In genomic region chr16:24322106-24322505, GRCh38 we compare ENCODE assay signal across 37 cellular contexts.
"Had no signal": no experiment of that assay in that cellular context is flagged by ENCODE, and none has a peak within 500 bp of the region (broad histone marks: within the 10 kb centered on the region; RNA-seq: fewer than 3 reads in every experiment).

No MANE protein-coding gene starts in this region.

- ATAC-seq: activated CD8-positive, alpha-beta T cell treated with anti-CD3 and anti-CD28 coated beads for 36 hours; activated naive CD4-positive, alpha-beta T cell treated with anti-CD3 and anti-CD28 coated beads, Interleukin-2, amount 50 U/mL, for 72 hours; activated T-cell treated with anti-CD3 and anti-CD28 coated beads, Interleukin-2, amount 50 U/mL, for 4 hours; activated T-cell treated with anti-CD3 and anti-CD28 coated beads, Interleukin-2, amount 50 U/mL, for 72 hours; activated T-helper 17 cell treated with anti-CD3 and anti-CD28 coated beads, Interleukin-2, amount 50 U/mL, for 72 hours; body of pancreas had no signal

- H3K4me1 ChIP-seq: adrenal gland, body of pancreas had no signal

- H3K4me3 Mint-ChIP-seq: activated B cell treated with CpG ODN at 0.5 μM for 24 hours; activated CD4-positive, alpha-beta memory T cell treated with anti-CD3 and anti-CD28 coated beads for 36 hours; activated CD4-positive, alpha-beta T cell treated with anti-CD3 and anti-CD28 coated beads, Interleukin-2, amount 10 ng/mL, durations not matched to agents 24 days and 14 days; activated CD8-positive, alpha-beta T cell treated with anti-CD3 and anti-CD28 coated beads for 36 hours; activated naive CD4-positive, alpha-beta T cell treated with anti-CD3 and anti-CD28 coated beads for 36 hours; activated naive CD8-positive, alpha-beta T cell treated with anti-CD3 and anti-CD28 coated beads for 36 hours; activated T-cell treated with anti-CD3 and anti-CD28 coated beads, Interleukin-2, amount 50 U/mL, for 4 hours; activated T-cell treated with anti-CD3 and anti-CD28 coated beads, Interleukin-2, amount 50 U/mL, for 72 hours; activated T-helper 1 cell treated with anti-CD3 and anti-CD28 coated beads, Interleukin-12 subunit alpha, Interleukin-12 subunit beta, Interleukin-2, Interleukin-4 antibody, amounts not matched to agents 30 ng/mL and 10 ng/mL and 1 ng/mL, durations not matched to agents 14 hours and 24 hours and 36 hours; activated T-helper 17 cell treated with anti-CD3 and anti-CD28 coated beads, Interleukin-2, amount 50 U/mL, for 72 hours; central memory CD8-positive, alpha-beta T cell; T-helper 1 cell treated with Interleukin-12 subunit alpha and Interleukin-12 subunit beta and Interleukin-4 antibody, amounts not matched to agents 30 μg/mL and 1 μg/mL, for 36 hours; T-helper 2 cell treated with Interferon-gamma antibody and Interleukin-4, amounts not matched to agents 5 μg/mL and 100 μg/mL, for 36 hours had no signal

- H3K27ac ChIP-seq: adrenal gland, body of pancreas, cardiac muscle cell, VCaP had no signal

- H3K36me3 Mint-ChIP-seq: activated CD4-positive, alpha-beta memory T cell treated with anti-CD3 and anti-CD28 coated beads for 36 hours; activated naive CD4-positive, alpha-beta T cell treated with anti-CD3 and anti-CD28 coated beads, Interleukin-2, amount 50 U/mL, for 72 hours; activated naive CD8-positive, alpha-beta T cell treated with anti-CD3 and anti-CD28 coated beads for 36 hours had no signal

- DNase-seq: activated B cell treated with CpG ODN at 0.5 μM for 24 hours; activated CD4-positive, alpha-beta memory T cell treated with anti-CD3 and anti-CD28 coated beads for 36 hours; activated CD4-positive, alpha-beta T cell treated with anti-CD3 and anti-CD28 coated beads for 4 hours; activated CD4-positive, alpha-beta T cell treated with anti-CD3 and anti-CD28 coated beads, Interleukin-2, amount 10 ng/mL, durations not matched to agents 24 days and 14 days; activated CD4-positive, alpha-beta T cell treated with anti-CD3 and anti-CD28 coated beads, Interleukin-2, amount 50 U/mL, for 1 hour; activated CD4-positive, alpha-beta T cell treated with anti-CD3 and anti-CD28 coated beads, Interleukin-2, amount 50 U/mL, for 4 hours; activated CD4-positive, CD25-positive, alpha-beta regulatory T cell treated with anti-CD3 and anti-CD28 coated beads, Interleukin-2, amount 50 U/mL, for 72 hours; activated CD8-positive, alpha-beta memory T cell treated with anti-CD3 and anti-CD28 coated beads, Interleukin-2, amount 50 U/mL, for 4 hours; activated CD8-positive, alpha-beta T cell treated with anti-CD3 and anti-CD28 coated beads for 36 hours; activated effector memory CD4-positive, alpha-beta T cell treated with anti-CD3 and anti-CD28 coated beads, Interleukin-2, amount 50 U/mL, for 16 hours; activated gamma-delta T cell treated with Interleukin-2 at 50 U/mL for 16 hours; activated naive CD4-positive, alpha-beta T cell; activated naive CD4-positive, alpha-beta T cell treated with anti-CD3 and anti-CD28 coated beads for 36 hours; activated naive CD4-positive, alpha-beta T cell treated with anti-CD3 and anti-CD28 coated beads, Interleukin-2, amount 50 U/mL, for 16 hours; activated naive CD8-positive, alpha-beta T cell treated with anti-CD3 and anti-CD28 coated beads for 36 hours; activated T-cell treated with anti-CD3 and anti-CD28 coated beads for 4 hours; activated T-cell treated with anti-CD3 and anti-CD28 coated beads, Interleukin-2, amount 50 U/mL, for 1 hour; activated T-cell treated with anti-CD3 and anti-CD28 coated beads, Interleukin-2, amount 50 U/mL, for 4 hours; activated T-cell treated with anti-CD3 and anti-CD28 coated beads, Interleukin-2, amount 50 U/mL, for 72 hours; adrenal gland; amniotic stem cell; body of pancreas; caudate nucleus; T-helper 1 cell; T-helper 2 cell; T-helper 9 cell had no signal

- H3K27me3 ChIP-seq: adrenal gland, body of pancreas, cardiac muscle cell had no signal

- H3K27ac Mint-ChIP-seq: activated B cell treated with CpG ODN at 0.5 μM for 24 hours; activated CD4-positive, alpha-beta memory T cell treated with anti-CD3 and anti-CD28 coated beads for 36 hours; activated CD4-positive, alpha-beta T cell treated with anti-CD3 and anti-CD28 coated beads, Interleukin-2, amount 10 ng/mL, durations not matched to agents 24 days and 14 days; activated CD8-positive, alpha-beta T cell treated with anti-CD3 and anti-CD28 coated beads for 36 hours; activated naive CD4-positive, alpha-beta T cell treated with anti-CD3 and anti-CD28 coated beads for 36 hours; activated naive CD4-positive, alpha-beta T cell treated with anti-CD3 and anti-CD28 coated beads, Interleukin-2, amount 50 U/mL, for 72 hours; activated naive CD8-positive, alpha-beta T cell treated with anti-CD3 and anti-CD28 coated beads for 36 hours; activated T-cell treated with anti-CD3 and anti-CD28 coated beads, Interleukin-2, amount 50 U/mL, for 72 hours; activated T-helper 1 cell treated with anti-CD3 and anti-CD28 coated beads, Interleukin-12 subunit alpha, Interleukin-12 subunit beta, Interleukin-2, Interleukin-4 antibody, amounts not matched to agents 30 ng/mL and 10 ng/mL and 1 ng/mL, durations not matched to agents 14 hours and 24 hours and 36 hours; activated T-helper 17 cell treated with anti-CD3 and anti-CD28 coated beads, Interleukin-2, amount 50 U/mL, for 72 hours; T-helper 1 cell treated with Interleukin-12 subunit alpha and Interleukin-12 subunit beta and Interleukin-4 antibody, amounts not matched to agents 30 μg/mL and 1 μg/mL, for 36 hours; T-helper 2 cell treated with Interferon-gamma antibody and Interleukin-4, amounts not matched to agents 5 μg/mL and 100 μg/mL, for 36 hours had no signal

- H3K36me3 ChIP-seq: adrenal gland, cardiac muscle cell had no signal

- H3K4me1 Mint-ChIP-seq: activated B cell treated with CpG ODN at 0.5 μM for 24 hours; activated CD4-positive, alpha-beta T cell treated with anti-CD3 and anti-CD28 coated beads, Interleukin-2, amount 10 ng/mL, durations not matched to agents 24 days and 14 days; activated naive CD8-positive, alpha-beta T cell treated with anti-CD3 and anti-CD28 coated beads for 36 hours; activated T-helper 17 cell treated with anti-CD3 and anti-CD28 coated beads, Interleukin-2, amount 50 U/mL, for 72 hours; central memory CD8-positive, alpha-beta T cell had no signal

- FAIRE-seq: astrocyte, bronchial epithelial cell, TTC549 had no signal

- H3K9me3 Mint-ChIP-seq: activated B cell treated with CpG ODN at 0.5 μM for 24 hours; activated CD4-positive, alpha-beta memory T cell treated with anti-CD3 and anti-CD28 coated beads for 36 hours; activated CD4-positive, alpha-beta T cell treated with anti-CD3 and anti-CD28 coated beads, Interleukin-2, amount 10 ng/mL, durations not matched to agents 24 days and 14 days; activated CD8-positive, alpha-beta T cell treated with anti-CD3 and anti-CD28 coated beads for 36 hours; activated naive CD4-positive, alpha-beta T cell treated with anti-CD3 and anti-CD28 coated beads for 36 hours; activated naive CD4-positive, alpha-beta T cell treated with anti-CD3 and anti-CD28 coated beads, Interleukin-2, amount 50 U/mL, for 72 hours; activated naive CD8-positive, alpha-beta T cell treated with anti-CD3 and anti-CD28 coated beads for 36 hours; activated T-cell treated with anti-CD3 and anti-CD28 coated beads, Interleukin-2, amount 50 U/mL, for 4 hours; activated T-cell treated with anti-CD3 and anti-CD28 coated beads, Interleukin-2, amount 50 U/mL, for 72 hours; activated T-helper 1 cell treated with anti-CD3 and anti-CD28 coated beads, Interleukin-12 subunit alpha, Interleukin-12 subunit beta, Interleukin-2, Interleukin-4 antibody, amounts not matched to agents 30 ng/mL and 10 ng/mL and 1 ng/mL, durations not matched to agents 14 hours and 24 hours and 36 hours; activated T-helper 17 cell treated with anti-CD3 and anti-CD28 coated beads, Interleukin-2, amount 50 U/mL, for 72 hours; central memory CD8-positive, alpha-beta T cell; T-helper 1 cell treated with Interleukin-12 subunit alpha and Interleukin-12 subunit beta and Interleukin-4 antibody, amounts not matched to agents 30 μg/mL and 1 μg/mL, for 36 hours; T-helper 2 cell treated with Interferon-gamma antibody and Interleukin-4, amounts not matched to agents 5 μg/mL and 100 μg/mL, for 36 hours had no signal

- H3K9me3 ChIP-seq: adrenal gland, body of pancreas had no signal

- H3K4me3 ChIP-seq: adrenal gland, body of pancreas, cardiac muscle cell had no signal
